Comparison of ENCODE assay signal across 17 cellular contexts in the genomic region with DNA sequence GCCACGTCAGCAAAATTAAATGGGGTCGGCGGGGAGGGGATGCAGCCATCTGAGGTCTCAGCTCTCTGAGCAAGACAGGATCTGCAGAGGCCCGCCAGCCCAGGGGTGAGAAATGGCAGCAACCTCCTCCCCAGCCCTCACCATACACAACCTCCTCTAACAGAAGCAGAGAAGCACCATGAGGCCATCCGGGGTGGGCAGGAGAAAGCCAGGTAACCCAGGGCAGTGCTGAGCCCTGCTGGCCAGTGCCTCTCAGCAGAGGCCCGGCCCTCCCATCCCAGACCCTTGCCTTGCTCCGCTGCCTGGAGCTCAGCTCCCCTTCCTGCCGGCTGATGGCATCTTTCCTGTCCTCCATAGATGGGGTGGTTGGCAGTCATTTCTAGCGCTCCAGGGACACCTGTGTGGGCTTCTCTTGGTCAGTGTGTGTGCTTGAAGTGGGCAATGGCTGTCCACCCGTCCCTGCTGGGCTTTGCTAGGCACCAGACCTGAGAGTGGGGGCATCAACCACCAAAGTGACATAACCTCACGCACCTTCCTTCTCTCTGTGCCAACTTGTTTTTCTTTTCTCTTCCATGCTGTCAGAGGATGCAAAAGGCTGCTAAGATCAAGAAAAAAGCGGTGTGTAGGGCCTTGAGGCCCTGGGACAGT.
A peak's percentile ranks its signal among the peaks of the same experiment; 100 is the strongest.
DNase-seq lines count a peak whose midpoint lies in the region; ATAC-seq and TF ChIP-seq lines count a peak whose summit lies in the region.
"Had no signal": no experiment of that assay in that cellular context is flagged by ENCODE, and none has a peak within 500 bp of the region (broad histone marks: within the 10 kb centered on the region; RNA-seq: fewer than 3 reads in every experiment).

No MANE protein-coding gene starts in this region.

- no peaks in the 10 kb centered on the region for H3F3A ChIP-seq in neural progenitor cell (ENCODE audit: low read depth)

- H3K4me1 Mint-ChIP-seq in CD4-positive, alpha-beta T cell (ENCODE audit: low read depth) = peaks cover 12% of the 10 kb centered on the region
- H3K4me1 Mint-ChIP-seq in brain = peaks cover 39% of the 10 kb centered on the region
- H3K4me1 Mint-ChIP-seq in neural progenitor cell = peaks cover 7% of the 10 kb centered on the region

- H3K36me3 ChIP-seq in BLaER1 treated with 17β-estradiol and CSF1 and Interleukin-3, amounts not matched to agents 10 nM and 100 nM = peaks cover 0 to 17% (median 0%) of the 10 kb centered on the region in 11 experiments; a peak in 4 of 22 replicates
- H3K36me3 ChIP-seq in neural progenitor cell = no peaks in the 10 kb centered on the region
- H3K36me3 ChIP-seq in colonic mucosa = no peaks in the 10 kb centered on the region

- no peaks in the 10 kb centered on the region for H3K27me3 ChIP-seq in BLaER1 treated with 17β-estradiol and CSF1 and Interleukin-3, amounts not matched to agents 10 nM and 100 nM
- H3K27me3 ChIP-seq in CD4-positive, alpha-beta T cell (ENCODE audit: control insufficient read depth, insufficient read depth, low read length) = no peaks in the 10 kb centered on the region
- H3K27me3 ChIP-seq in neural progenitor cell (no peaks in the 10 kb centered on the region), colonic mucosa (no peaks in the 10 kb centered on the region)

- H3K27ac Mint-ChIP-seq in CD4-positive, alpha-beta T cell = peak overlapping the region; percentile 47
- H3K27ac Mint-ChIP-seq in brain = peak overlapping the region in 4 of 5 experiments; percentile 24 to 84 (median 74)
- H3K27ac Mint-ChIP-seq in neural progenitor cell = peak overlapping the region; percentile 65

- no peaks in the 10 kb centered on the region for H3K79me2 ChIP-seq in neural progenitor cell (ENCODE audit: low read depth)

- peaks cover 74% of the 10 kb centered on the region for H3K36me3 Mint-ChIP-seq in CD4-positive, alpha-beta T cell (ENCODE audit: low read depth)
- H3K36me3 Mint-ChIP-seq in brain (peaks cover 51% of the 10 kb centered on the region), neural progenitor cell (peaks cover 23% of the 10 kb centered on the region)

- no peak overlapping the region for H2AFZ ChIP-seq in neural progenitor cell (replicated peaks)
- H2AFZ ChIP-seq: PC-9 had no signal

- no peaks in the 10 kb centered on the region for H3K9me3 Mint-ChIP-seq in CD4-positive, alpha-beta T cell
- H3K9me3 Mint-ChIP-seq in brain (no peaks in the 10 kb centered on the region), neural progenitor cell (no peaks in the 10 kb centered on the region)
- H3K9me3 Mint-ChIP-seq: CD4-positive, CD25-positive, alpha-beta regulatory T cell had no signal

- peaks cover 4 to 26% (median 23%) of the 10 kb centered on the region in 10 experiments; a peak in 19 of 20 replicates for H3K4me1 ChIP-seq in BLaER1 treated with 17β-estradiol and CSF1 and Interleukin-3, amounts not matched to agents 10 nM and 100 nM
- no peaks in the 10 kb centered on the region for H3K4me1 ChIP-seq in neural progenitor cell
- H3K4me1 ChIP-seq in colonic mucosa = no peaks in the 10 kb centered on the region

- ATAC-seq in CD4-positive, alpha-beta T cell (ENCODE audit: poor library complexity) = no peak

- no peak overlapping the region for H3K4me3 ChIP-seq in BLaER1 treated with 17β-estradiol and CSF1 and Interleukin-3, amounts not matched to agents 10 nM and 100 nM
- no peak overlapping the region for H3K4me3 ChIP-seq in neural progenitor cell
- no peak overlapping the region for H3K4me3 ChIP-seq in colonic mucosa
- H3K4me3 ChIP-seq: PC-9 had no signal

- no peak for TF ChIP-seq CTCF in CD4-positive, alpha-beta T cell (IDR thresholded peaks at IDR 0.05)
- no peak for TF ChIP-seq CTCF in brain (conservative IDR thresholded peaks at IDR 0.05)
- no peak for TF ChIP-seq CTCF in neural progenitor cell (IDR thresholded peaks at IDR 0.05)
- TF ChIP-seq CTCF in colonic mucosa (IDR thresholded peaks at IDR 0.05) = no peak

- no peak for DNase-seq in CD4-positive, alpha-beta T cell
- no peak for DNase-seq in neural progenitor cell (ENCODE audit: low spot score)
- no peak for DNase-seq in NOMO-1 treated with DMSO at 0.1 percent for 48 hours (lab: John Stamatoyannopoulos, UW; ENCODE audit: unreplicated experiment)
- no peak for DNase-seq in activated gamma-delta T cell treated with Interleukin-2 at 50 U/mL for 16 hours
- no peak for DNase-seq in colonic mucosa
- DNase-seq: ACHN; AML-193; Calu3; CD4-positive, CD25-positive, alpha-beta regulatory T cell; DMS53; NCI-H1436; NCI-H2029 treated with DMSO at 0.1 percent for 48 hours; NCI-H774; PC-9 had no signal

- H3K4me3 Mint-ChIP-seq in CD4-positive, alpha-beta T cell = no peak overlapping the region
- H3K4me3 Mint-ChIP-seq in brain (no peak overlapping the region), neural progenitor cell (no peak overlapping the region)
- H3K4me3 Mint-ChIP-seq: CD4-positive, CD25-positive, alpha-beta regulatory T cell had no signal

- intact Hi-C loops in CD4-positive, alpha-beta T cell (cut with DNase I, micrococcal nuclease) = loop anchor here in 1 of 2 experiments (10.0 kb wide), 1 partner anchor 309 kb away; no protein-coding TSS in a partner anchor
- intact Hi-C loops in colonic mucosa (cut with DNase I) = no loop called here

- peak overlapping the region in 7 of 11 experiments; percentile 4 to 46 (median 10); a peak in 8 of 22 replicates for H3K4me2 ChIP-seq in BLaER1 treated with 17β-estradiol and CSF1 and Interleukin-3, amounts not matched to agents 10 nM and 100 nM
- H3K4me2 ChIP-seq in neural progenitor cell = no peak overlapping the region
- H3K4me2 ChIP-seq: KMS-11, PC-9 had no signal

- no peaks in the 10 kb centered on the region; a peak in 2 of 22 replicates for H4K20me1 ChIP-seq in BLaER1 treated with 17β-estradiol and CSF1 and Interleukin-3, amounts not matched to agents 10 nM and 100 nM
- peaks cover 7% of the 10 kb centered on the region for H4K20me1 ChIP-seq in neural progenitor cell (ENCODE audit: low read depth)

- H3K27me3 Mint-ChIP-seq in CD4-positive, alpha-beta T cell = no peaks in the 10 kb centered on the region
- H3K27me3 Mint-ChIP-seq in brain = no peaks in the 10 kb centered on the region
- peaks cover 11% of the 10 kb centered on the region for H3K27me3 Mint-ChIP-seq in neural progenitor cell (ENCODE audit: insufficient read depth, low read depth)
- H3K27me3 Mint-ChIP-seq: CD4-positive, CD25-positive, alpha-beta regulatory T cell had no signal

- POLR2A ChIA-PET in CD4-positive, alpha-beta T cell (lab: Charles Lee) = no interaction called here

- no peak overlapping the region for H3K27ac ChIP-seq in BLaER1 treated with 17β-estradiol and CSF1 and Interleukin-3, amounts not matched to agents 10 nM and 100 nM
- H3K27ac ChIP-seq in CD4-positive, alpha-beta T cell (ENCODE audit: low read depth, low read length) = no peak overlapping the region
- H3K27ac ChIP-seq in neural progenitor cell (no peak overlapping the region), colonic mucosa (no peak overlapping the region)
- H3K27ac ChIP-seq: KMS-11, PC-9 had no signal

- H3K9me3 ChIP-seq in BLaER1 treated with 17β-estradiol and CSF1 and Interleukin-3, amounts not matched to agents 10 nM and 100 nM (replicated peaks in 1 of 11) = no peaks in the 10 kb centered on the region
- no peaks in the 10 kb centered on the region for H3K9me3 ChIP-seq in CD4-positive, alpha-beta T cell (ENCODE audit: control insufficient read depth, low read length)
- H3K9me3 ChIP-seq in neural progenitor cell (ENCODE audit: low read depth) (no peaks in the 10 kb centered on the region), colonic mucosa (no peaks in the 10 kb centered on the region)

- H3K9ac ChIP-seq in BLaER1 treated with 17β-estradiol and CSF1 and Interleukin-3, amounts not matched to agents 10 nM and 100 nM = 0 out of 22 replicates have a peak overlapping the region, but pooled peaks of 1 of the 11 experiments have one; percentile 6
- H3K9ac ChIP-seq in neural progenitor cell (no peak overlapping the region), colonic mucosa (ENCODE audit: low read depth in 2 of 2, low read length in 2 of 2) (no peak overlapping the region)
- H3K9ac ChIP-seq: KMS-11 had no signal

- CTCF ChIA-PET in CD4-positive, alpha-beta T cell (lab: Charles Lee) = no interaction called here
